In the genomic region with DNA sequence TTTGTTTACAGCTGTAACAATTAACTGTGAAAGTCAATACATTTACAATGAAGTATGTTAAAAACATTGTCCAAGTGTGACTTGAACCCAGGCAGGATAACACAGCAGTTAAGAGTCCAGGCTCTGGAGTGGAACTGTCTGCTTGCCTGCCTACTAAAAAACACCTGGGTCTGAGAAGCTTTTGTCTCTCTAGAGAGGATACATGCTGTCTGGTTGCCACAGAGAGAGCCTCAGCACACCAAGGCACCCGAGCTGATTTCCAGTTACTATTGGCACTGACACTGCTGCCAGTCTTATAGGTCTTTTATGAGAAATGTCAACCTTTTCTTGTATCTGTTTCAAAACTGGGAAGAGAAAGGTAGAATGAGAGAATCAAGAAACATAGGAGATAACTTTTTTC, we compare ENCODE assay signal across 18 cellular contexts.
"Had no signal": no experiment of that assay in that cellular context is flagged by ENCODE, and none has a peak within 500 bp of the region (broad histone marks: within the 10 kb centered on the region; RNA-seq: fewer than 3 reads in every experiment).

No MANE protein-coding gene starts in this region.

- H3K36me3 Mint-ChIP-seq: mesothelial cell of epicardium; natural killer cell treated with Interleukin-12 subunit alpha and Interleukin-12 subunit beta and Interleukin-15 and Interleukin-18, amount 100 ng/mL, for 72 hours had no signal

- H3K4me3 Mint-ChIP-seq: mesothelial cell of epicardium; natural killer cell treated with Interleukin-12 subunit alpha and Interleukin-12 subunit beta and Interleukin-15 and Interleukin-18, amount 100 ng/mL, for 72 hours; stimulated activated naive CD8-positive, alpha-beta T cell treated with anti-CD3 and anti-CD28 coated beads, Interleukin-15, Interleukin-2, amounts not matched to agents 100 ng/mL and 50 ng/mL, for 24 hours had no signal

- H3K27me3 Mint-ChIP-seq: progenitor cell of endocrine pancreas had no signal

- DNase-seq: colonic mucosa; dermis blood vessel endothelial cell; esophagus squamous epithelium; foreskin fibroblast; kidney; left colon; left ventricle myocardium superior; occipital lobe; pancreas; right cardiac atrium; small intestine; stimulated activated CD4-positive, alpha-beta T cell treated with anti-CD3 and anti-CD28 coated beads, Interleukin-12 subunit alpha, Interleukin-12 subunit beta, amount 100 ng/mL, for 4 hours; testis; upper lobe of right lung had no signal

- H3K27ac Mint-ChIP-seq: mesothelial cell of epicardium; natural killer cell treated with Interleukin-12 subunit alpha and Interleukin-12 subunit beta and Interleukin-15 and Interleukin-18, amount 100 ng/mL, for 72 hours; progenitor cell of endocrine pancreas; stimulated activated naive CD8-positive, alpha-beta T cell treated with anti-CD3 and anti-CD28 coated beads, Interleukin-15, Interleukin-2, amounts not matched to agents 100 ng/mL and 50 ng/mL, for 24 hours had no signal

- H3K9me3 Mint-ChIP-seq: mesothelial cell of epicardium; natural killer cell treated with Interleukin-12 subunit alpha and Interleukin-12 subunit beta and Interleukin-15 and Interleukin-18, amount 100 ng/mL, for 72 hours; stimulated activated naive CD8-positive, alpha-beta T cell treated with anti-CD3 and anti-CD28 coated beads, Interleukin-15, Interleukin-2, amounts not matched to agents 100 ng/mL and 50 ng/mL, for 24 hours had no signal

- ATAC-seq: left colon; left ventricle myocardium superior; natural killer cell treated with Interleukin-12 subunit alpha and Interleukin-12 subunit beta and Interleukin-15 and Interleukin-18, amount 100 ng/mL, for 72 hours; pancreas; right cardiac atrium; upper lobe of right lung had no signal
